ENCODE assay signal across 9 cellular contexts in genomic region chr20:46174469-46175126, GRCh38. TPM values are rescaled to one million over a fixed set of nuclear protein-coding genes. Genes with fewer than 3 reads are reported as not detected.
DNase-seq lines count a peak whose midpoint lies in the region; ATAC-seq, FAIRE-seq and TF ChIP-seq lines count a peak whose summit lies in the region.
"Had no signal": no experiment of that assay in that cellular context is flagged by ENCODE, and none has a peak within 500 bp of the region (broad histone marks: within the 10 kb centered on the region; RNA-seq: fewer than 3 reads in every experiment).

No MANE protein-coding gene starts in this region.

- H3K4me1 Mint-ChIP-seq in activated T-helper 2 cell treated with anti-CD3 and anti-CD28 coated beads, Interferon-gamma antibody, Interleukin-2, Interleukin-4, amounts not matched to agents 10 μg/mL and 5 μg/mL and 100 μg/mL, durations not matched to agents 14 hours and 24 hours and 36 hours (ENCODE audit: low read depth) = no peaks in the 10 kb centered on the region

- H3K36me3 ChIP-seq in gastroesophageal sphincter (no peaks in the 10 kb centered on the region), trophoblast cell (ENCODE audit: control insufficient read depth in 1 of 2, insufficient read depth in 2 of 2, low read length in 2 of 2) (no peaks in the 10 kb centered on the region), upper lobe of left lung (no peaks in the 10 kb centered on the region)

- no peak overlapping the region for H4K12ac ChIP-seq in trophoblast cell (ENCODE audit: low read depth, low read length)

- H3K36me3 Mint-ChIP-seq in activated T-helper 2 cell treated with anti-CD3 and anti-CD28 coated beads, Interferon-gamma antibody, Interleukin-2, Interleukin-4, amounts not matched to agents 10 μg/mL and 5 μg/mL and 100 μg/mL, durations not matched to agents 14 hours and 24 hours and 36 hours (ENCODE audit: low read depth) = no peaks in the 10 kb centered on the region

- TF ChIP-seq CTCF in gastroesophageal sphincter (IDR thresholded peaks at IDR 0.05) = peak in 3 of 4 experiments; percentile 44 to 73 (median 55)
- TF ChIP-seq CTCF in upper lobe of left lung (IDR thresholded peaks at IDR 0.05) = peak; percentile 65 to 84 (median 74)

- no peaks in the 10 kb centered on the region for H3K79me2 ChIP-seq in trophoblast cell (ENCODE audit: control insufficient read depth, insufficient read depth, low read length, poor library complexity)

- H3K27ac ChIP-seq in gastroesophageal sphincter (no peak overlapping the region), trophoblast cell (ENCODE audit: low read depth, low read length) (no peak overlapping the region), upper lobe of left lung (no peak overlapping the region)

- H3K4me3 Mint-ChIP-seq in activated T-helper 2 cell treated with anti-CD3 and anti-CD28 coated beads, Interferon-gamma antibody, Interleukin-2, Interleukin-4, amounts not matched to agents 10 μg/mL and 5 μg/mL and 100 μg/mL, durations not matched to agents 14 hours and 24 hours and 36 hours (ENCODE audit: low read depth) = no peak overlapping the region
- H3K4me3 Mint-ChIP-seq: T-helper 1 cell treated with Interleukin-12 subunit alpha and Interleukin-12 subunit beta and Interleukin-4 antibody, amounts not matched to agents 30 μg/mL and 1 μg/mL, for 36 hours had no signal

- TF ChIP-seq POLR2A in gastroesophageal sphincter (IDR thresholded peaks at IDR 0.05) = no peak
- TF ChIP-seq POLR2A in upper lobe of left lung (IDR thresholded peaks at IDR 0.05) = no peak

- ATAC-seq in gastroesophageal sphincter (peak; percentile 82), upper lobe of left lung (ENCODE audit: low FRiP score in 2 of 2) (peak in 1 of 2 donors; percentile 87), HG03196 (IDR thresholded peaks at IDR 0.05; ENCODE audit: unreplicated experiment) (no peak), GM21786 (IDR thresholded peaks at IDR 0.05; ENCODE audit: unreplicated experiment) (no peak)

- peaks cover 95% of the 10 kb centered on the region for H3K27me3 ChIP-seq in gastroesophageal sphincter
- H3K27me3 ChIP-seq in trophoblast cell (ENCODE audit: insufficient read depth, low read length) = peaks cover 11% of the 10 kb centered on the region
- peaks cover 0 to 26% (median 15%) of the 10 kb centered on the region in 4 donors for H3K27me3 ChIP-seq in upper lobe of left lung

- no CpG with 5 or more reads among the region's 77 CpGs for WGBS in gastroesophageal sphincter (ENCODE audit: low coverage in 1 of 2), 2 donors
- no CpG with 5 or more reads among the region's 77 CpGs for WGBS in trophoblast cell (ENCODE audit: extremely low coverage, insufficient coverage, insufficient read length)
- whole genome bisulfite sequencing in upper lobe of left lung, 2 donors = 0 to 5% methylated on average over 1 to 19 of the region's 77 CpGs

- no peak overlapping the region for H3K4ac ChIP-seq in trophoblast cell (ENCODE audit: low read depth, low read length)

- H3K23ac ChIP-seq in trophoblast cell (ENCODE audit: low read length) = no peak overlapping the region

- no peaks in the 10 kb centered on the region for H3K79me1 ChIP-seq in trophoblast cell (ENCODE audit: low read length)

- H3K9me3 Mint-ChIP-seq in activated T-helper 2 cell treated with anti-CD3 and anti-CD28 coated beads, Interferon-gamma antibody, Interleukin-2, Interleukin-4, amounts not matched to agents 10 μg/mL and 5 μg/mL and 100 μg/mL, durations not matched to agents 14 hours and 24 hours and 36 hours = no peaks in the 10 kb centered on the region
- H3K9me3 Mint-ChIP-seq: T-helper 1 cell treated with Interleukin-12 subunit alpha and Interleukin-12 subunit beta and Interleukin-4 antibody, amounts not matched to agents 30 μg/mL and 1 μg/mL, for 36 hours had no signal

- H3K18ac ChIP-seq in trophoblast cell (ENCODE audit: low read length) = no peak overlapping the region

- H2BK5ac ChIP-seq in trophoblast cell (ENCODE audit: low read depth, low read length, poor library complexity) = no peak overlapping the region

- H3K4me2 ChIP-seq in trophoblast cell (ENCODE audit: low read length) = peak overlapping the region; percentile 39

- H3K9ac ChIP-seq in trophoblast cell (ENCODE audit: low read length) = no peak overlapping the region

- H2BK12ac ChIP-seq in trophoblast cell (ENCODE audit: low read length) = no peak overlapping the region

- peak; percentile 71 for FAIRE-seq in GM18507 (lab: Jason Lieb, UNC)

- H3K14ac ChIP-seq in trophoblast cell (ENCODE audit: low read length) = no peak overlapping the region

- TF ChIP-seq EP300 in gastroesophageal sphincter (IDR thresholded peaks at IDR 0.05) (no peak), upper lobe of left lung (IDR thresholded peaks at IDR 0.05) (no peak)

- no peaks in the 10 kb centered on the region for H3K9me3 ChIP-seq in gastroesophageal sphincter
- peaks cover 3% of the 10 kb centered on the region for H3K9me3 ChIP-seq in trophoblast cell (ENCODE audit: insufficient read depth, low read depth, low read length)
- no peaks in the 10 kb centered on the region for H3K9me3 ChIP-seq in upper lobe of left lung

- no peak overlapping the region for H2AK5ac ChIP-seq in trophoblast cell (ENCODE audit: low read length)

- intact Hi-C loops in activated T-helper 2 cell treated with anti-CD3 and anti-CD28 coated beads, Interferon-gamma antibody, Interleukin-2, Interleukin-4, amounts not matched to agents 10 μg/mL and 5 μg/mL and 100 μg/mL, durations not matched to agents 14 hours and 24 hours and 36 hours (cut with micrococcal nuclease) = loop anchor here (2.0 kb wide), 3 partner anchors 42 to 160 kb away; no protein-coding TSS in a partner anchor

- peak; percentile 74 for DNase-seq in GM18507 (ENCODE audit: extremely low spot score, insufficient read length, low read depth)
- DNase-seq in OCI-M1 (lab: John Stamatoyannopoulos, UW) = peak; percentile 49
- peak; percentile 46 for DNase-seq in activated T-helper 2 cell treated with anti-CD3 and anti-CD28 coated beads, Interferon-gamma antibody, Interleukin-2, Interleukin-4, amounts not matched to agents 10 μg/mL and 5 μg/mL and 100 μg/mL, durations not matched to agents 14 hours and 24 hours and 36 hours (ENCODE audit: low spot score)
- peak; percentile 53 to 79 for DNase-seq in trophoblast cell
- DNase-seq in upper lobe of left lung = peak; percentile 69 to 89

- H3K27me3 Mint-ChIP-seq in activated T-helper 2 cell treated with anti-CD3 and anti-CD28 coated beads, Interferon-gamma antibody, Interleukin-2, Interleukin-4, amounts not matched to agents 10 μg/mL and 5 μg/mL and 100 μg/mL, durations not matched to agents 14 hours and 24 hours and 36 hours (ENCODE audit: low read depth) = peaks cover 39% of the 10 kb centered on the region

- H4K91ac ChIP-seq in trophoblast cell (ENCODE audit: low read depth, low read length) = no peak overlapping the region

- H2AFZ ChIP-seq in trophoblast cell (ENCODE audit: insufficient read depth, low read length, poor library complexity) = no peak overlapping the region

- H4K8ac ChIP-seq in trophoblast cell (ENCODE audit: low read depth, low read length) = no peak overlapping the region

- H3K27ac Mint-ChIP-seq in activated T-helper 2 cell treated with anti-CD3 and anti-CD28 coated beads, Interferon-gamma antibody, Interleukin-2, Interleukin-4, amounts not matched to agents 10 μg/mL and 5 μg/mL and 100 μg/mL, durations not matched to agents 14 hours and 24 hours and 36 hours = no peak overlapping the region
- H3K27ac Mint-ChIP-seq: T-helper 1 cell treated with Interleukin-12 subunit alpha and Interleukin-12 subunit beta and Interleukin-4 antibody, amounts not matched to agents 30 μg/mL and 1 μg/mL, for 36 hours had no signal

- H3K4me1 ChIP-seq in gastroesophageal sphincter (peaks cover 0 to 9% (median 0%) of the 10 kb centered on the region in 3 donors), trophoblast cell (ENCODE audit: control insufficient read depth in 1 of 2, insufficient read depth in 2 of 2, low read length in 2 of 2) (peaks cover 2 to 3% of the 10 kb centered on the region in 2 experiments), upper lobe of left lung (peaks cover 0 to 8% (median 0%) of the 10 kb centered on the region in 4 donors)

- H3K4me3 ChIP-seq in gastroesophageal sphincter (peak overlapping the region in 1 of 2 donors; percentile 26), trophoblast cell (ENCODE audit: low read depth, low read length) (no peak overlapping the region), upper lobe of left lung (peak overlapping the region in 1 of 4 donors; percentile 12)

- no peak overlapping the region for H2BK120ac ChIP-seq in trophoblast cell (ENCODE audit: insufficient read depth, low read length, poor library complexity)

RNA-seq across cellular contexts. Expression of gene CD40, which starts 56.5 kb away (rescaled TPM):
- total RNA-seq in activated T-helper 2 cell treated with anti-CD3 and anti-CD28 coated beads, Interferon-gamma antibody, Interleukin-2, Interleukin-4, amounts not matched to agents 10 μg/mL and 5 μg/mL and 100 μg/mL, durations not matched to agents 14 hours and 24 hours and 36 hours = 0.25 and 0.91 TPM in 2 replicates
- total RNA-seq in gastroesophageal sphincter (10 to 100 TPM; 13.7 to 16.6 (median 13.9) TPM), upper lobe of left lung (10 to 100 TPM; 15.7 to 32.5 (median 25.8) TPM)
- polyA plus RNA-seq in trophoblast cell (2013) = 4.7 and 5.4 TPM in 2 replicates
